Comparison of ENCODE assay signal across 22 cellular contexts in the genomic region with DNA sequence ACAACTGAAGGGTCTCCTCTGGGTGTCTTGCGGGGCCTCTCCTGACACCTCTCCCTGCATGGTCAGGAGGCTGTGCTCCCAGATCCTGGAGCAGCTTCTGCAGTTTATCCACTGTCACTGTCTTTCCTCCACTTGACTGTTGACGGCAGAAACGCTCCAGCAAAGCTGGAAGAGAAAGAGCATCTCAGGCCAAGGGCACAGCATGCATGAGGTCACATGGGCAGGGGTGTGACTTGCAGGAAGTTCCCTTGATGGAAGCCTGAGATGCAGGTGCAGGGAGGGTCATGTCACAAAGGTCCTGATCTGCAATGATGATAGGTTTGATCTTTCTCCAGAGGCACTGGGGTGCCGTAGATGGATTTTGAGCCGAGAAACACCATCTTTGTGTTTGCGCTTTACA. TPM values are rescaled to one million over a fixed set of nuclear protein-coding genes. Genes with fewer than 3 reads are reported as not detected.
"Had no signal": no experiment of that assay in that cellular context is flagged by ENCODE, and none has a peak within 500 bp of the region (broad histone marks: within the 10 kb centered on the region; RNA-seq: fewer than 3 reads in every experiment).

No MANE protein-coding gene starts in this region.

- DNase-seq: cortex of kidney; dorsolateral prefrontal cortex; effector memory CD4-positive, alpha-beta T cell; gastrocnemius medialis; heart right ventricle; hypothalamus; islet precursor cell; mesendoderm; naive thymus-derived CD4-positive, alpha-beta T cell; nephron progenitor cell; psoas muscle; retina; stimulated activated CD4-positive, alpha-beta T cell treated with anti-CD3 and anti-CD28 coated beads, Interleukin-2, amount 100 ng/mL, for 24 hours; stimulated activated CD4-positive, alpha-beta T cell treated with anti-CD3 and anti-CD28 coated beads, Interleukin-4, amount 100 ng/mL, for 4 hours; stimulated activated naive B cell treated with anti-CD40 and anti-IgM and Interleukin-4, amounts not matched to agents 10 μg/mL and 1 μg/mL and 100 μg/mL, for 72 hours; stimulated activated naive CD8-positive, alpha-beta T cell treated with anti-CD3 and anti-CD28 coated beads, Interleukin-15, amount 100 ng/mL, for 72 hours; testis; upper lobe of right lung had no signal

- ATAC-seq: gastrocnemius medialis; naive thymus-derived CD4-positive, alpha-beta T cell; psoas muscle; sciatic nerve; stimulated activated naive B cell treated with anti-CD40 and anti-IgM and Interleukin-4, amounts not matched to agents 10 μg/mL and 1 μg/mL and 100 μg/mL, for 72 hours; stimulated activated naive CD8-positive, alpha-beta T cell treated with anti-CD3 and anti-CD28 coated beads, Interleukin-15, amount 100 ng/mL, for 72 hours; upper lobe of right lung had no signal

- H3K4me3 ChIP-seq: dorsolateral prefrontal cortex, esophagus muscularis mucosa, gastrocnemius medialis, heart right ventricle, psoas muscle, testis, tibial nerve, upper lobe of right lung, vagina had no signal

RNA-seq across cellular contexts. Expression of a gene that starts 23.3 kb away (rescaled TPM):
- polyA plus RNA-seq: naive thymus-derived CD4-positive, alpha-beta T cell had no signal
